In genomic region chr2:6326958-6327357, GRCh38 we compare ENCODE assay signal across 8 cellular contexts.
"Had no signal": no experiment of that assay in that cellular context is flagged by ENCODE, and none has a peak within 500 bp of the region (broad histone marks: within the 10 kb centered on the region; RNA-seq: fewer than 3 reads in every experiment).

No MANE protein-coding gene starts in this region.

- H3K4me2 ChIP-seq: KMS-11 had no signal

- H3K9ac ChIP-seq: KMS-11 had no signal

- FAIRE-seq: HTR-8/SVneo, K562 had no signal

- H3K4me3 ChIP-seq: K562 had no signal

- H3K27ac Mint-ChIP-seq: IgD-negative memory B cell had no signal

- H3K4me3 Mint-ChIP-seq: IgD-negative memory B cell had no signal

- ATAC-seq: K562 had no signal

- DNase-seq: IMR-90, KBM-7, KG1 had no signal

- H3K4me1 Mint-ChIP-seq: IgD-negative memory B cell had no signal

- H3K36me3 Mint-ChIP-seq: IgD-negative memory B cell had no signal

- H3K27me3 Mint-ChIP-seq: IgD-negative memory B cell had no signal

- H3K27ac ChIP-seq: HL-60, KMS-11 had no signal
